Comparison of ENCODE assay signal across 8 cellular contexts in genomic region chr5:115838885-115839518, GRCh38. TPM values are rescaled to one million over a fixed set of nuclear protein-coding genes. Genes with fewer than 3 reads are reported as not detected.
DNase-seq lines count a peak whose midpoint lies in the region; ATAC-seq, FAIRE-seq and TF ChIP-seq lines count a peak whose summit lies in the region.

No MANE protein-coding gene starts in this region.

- H3K27ac ChIP-seq in breast epithelium = peak overlapping the region in 1 of 2 donors; percentile 15
- H3K27ac ChIP-seq in lung (ENCODE audit: low read depth in 1 of 2, low read length in 1 of 2) = no peak overlapping the region

- H3K4me1 ChIP-seq in breast epithelium (peaks cover 0 to 17% of the 10 kb centered on the region in 2 donors), lung (ENCODE audit: control insufficient read depth in 2 of 2, insufficient read depth in 2 of 2, low read length in 2 of 2) (peaks cover 3 to 15% of the 10 kb centered on the region in 2 donors)

- H3K9me3 ChIP-seq in breast epithelium = no peaks in the 10 kb centered on the region
- no peaks in the 10 kb centered on the region for H3K9me3 ChIP-seq in lung (ENCODE audit: control insufficient read depth in 2 of 2, insufficient read depth in 1 of 2, low read length in 1 of 2)

- intact Hi-C loops in breast epithelium (cut with DNase I; ENCODE audit: low total_unique reads) = no loop called here

- no peaks in the 10 kb centered on the region for H3K27me3 ChIP-seq in breast epithelium
- H3K27me3 ChIP-seq in lung (ENCODE audit: control insufficient read depth, insufficient read depth) = no peaks in the 10 kb centered on the region

- H3K4me3 ChIP-seq in breast epithelium = peak overlapping the region; percentile 0 to 78 (median 11)
- H3K4me3 ChIP-seq in lung = no peak overlapping the region

- TF ChIP-seq CTCF in breast epithelium (IDR thresholded peaks at IDR 0.05) (peak in 2 of 3 donors; percentile 15 to 44), lung (IDR thresholded peaks at IDR 0.05; ENCODE audit: control extremely low read depth, extremely low read depth) (peak; percentile 29)

- 43 to 52% methylated on average over 10 of the region's 10 CpGs for WGBS in lung, 2 donors

- peak; percentile 13 for ATAC-seq in HG03460 (IDR thresholded peaks at IDR 0.05; ENCODE audit: unreplicated experiment)
- ATAC-seq in lung (ENCODE audit: insufficient read depth, low FRiP score) = no peak
- no peak for ATAC-seq in GM21528 (IDR thresholded peaks at IDR 0.05; ENCODE audit: low FRiP score, unreplicated experiment)

- peak; percentile 52 for DNase-seq in AG08395 (ENCODE audit: low spot score)
- DNase-seq in OCI-M2 (lab: John Stamatoyannopoulos, UW; ENCODE audit: unreplicated experiment) = peak; percentile 6
- DNase-seq in breast epithelium (ENCODE audit: low spot score in 2 of 2) = no peak
- DNase-seq in lung (ENCODE audit: low spot score) = no peak
- no peak for DNase-seq in GF-D8 (lab: John Stamatoyannopoulos, UW)

- H3K36me3 ChIP-seq in breast epithelium (peaks cover 6% of the 10 kb centered on the region), lung (ENCODE audit: control insufficient read depth in 2 of 2, insufficient read depth in 2 of 2, low read length in 2 of 2) (peaks cover 4 to 19% of the 10 kb centered on the region in 2 donors)

- FAIRE-seq in G401.6 (lab: Jason Lieb, UNC) = peak; percentile 56

- no peak for TF ChIP-seq POLR2A in breast epithelium (IDR thresholded peaks at IDR 0.05)

RNA-seq across cellular contexts. Expression of gene ATG12, which starts 2.4 kb away (rescaled TPM):
- total RNA-seq in breast epithelium (10 to 100 TPM; 46.0 to 63.0 (median 50.8) TPM), lung (10 to 100 TPM; 31.2 to 75.4 TPM)
- 10 to 100 TPM; 31.3 to 36.3 TPM for polyA plus RNA-seq in lung

RNA-seq across cellular contexts. Expression of gene AP3S1, which starts 2.7 kb away (rescaled TPM):
- total RNA-seq in breast epithelium = 10 to 100 TPM; 74.7 to 93.7 (median 89.9) TPM
- total RNA-seq in lung = 10 to 100 TPM; 53.0 to 90.4 TPM
- polyA plus RNA-seq in lung = 10 to 100 TPM; 45.8 to 56.3 TPM

RNA-seq across cellular contexts. Expression of gene CDO1, which starts 22.5 kb away (rescaled TPM):
- total RNA-seq in breast epithelium (100 to 1,000 TPM in 1 of 3 donors, 10 to 100 TPM in 2; 47.7 to 342 (median 54.7) TPM), lung (10 to 100 TPM in 1 of 2 donors, 1 to 10 TPM in 1; 4.3 to 31.7 TPM)
- polyA plus RNA-seq in lung = 1 to 10 TPM; 2.9 to 5.4 TPM

Comparison
In these comparisons a context has a peak if more than half of its experiments do, and no peak if none do; other contexts are left out.
1. DNase-seq: peak in AG08395 (single experiment) and OCI-M2 (single experiment); none in breast epithelium (0 of 2), lung (single experiment) and GF-D8 (single experiment).